8 cellular contexts compared by ENCODE assay signal in the genomic region with DNA sequence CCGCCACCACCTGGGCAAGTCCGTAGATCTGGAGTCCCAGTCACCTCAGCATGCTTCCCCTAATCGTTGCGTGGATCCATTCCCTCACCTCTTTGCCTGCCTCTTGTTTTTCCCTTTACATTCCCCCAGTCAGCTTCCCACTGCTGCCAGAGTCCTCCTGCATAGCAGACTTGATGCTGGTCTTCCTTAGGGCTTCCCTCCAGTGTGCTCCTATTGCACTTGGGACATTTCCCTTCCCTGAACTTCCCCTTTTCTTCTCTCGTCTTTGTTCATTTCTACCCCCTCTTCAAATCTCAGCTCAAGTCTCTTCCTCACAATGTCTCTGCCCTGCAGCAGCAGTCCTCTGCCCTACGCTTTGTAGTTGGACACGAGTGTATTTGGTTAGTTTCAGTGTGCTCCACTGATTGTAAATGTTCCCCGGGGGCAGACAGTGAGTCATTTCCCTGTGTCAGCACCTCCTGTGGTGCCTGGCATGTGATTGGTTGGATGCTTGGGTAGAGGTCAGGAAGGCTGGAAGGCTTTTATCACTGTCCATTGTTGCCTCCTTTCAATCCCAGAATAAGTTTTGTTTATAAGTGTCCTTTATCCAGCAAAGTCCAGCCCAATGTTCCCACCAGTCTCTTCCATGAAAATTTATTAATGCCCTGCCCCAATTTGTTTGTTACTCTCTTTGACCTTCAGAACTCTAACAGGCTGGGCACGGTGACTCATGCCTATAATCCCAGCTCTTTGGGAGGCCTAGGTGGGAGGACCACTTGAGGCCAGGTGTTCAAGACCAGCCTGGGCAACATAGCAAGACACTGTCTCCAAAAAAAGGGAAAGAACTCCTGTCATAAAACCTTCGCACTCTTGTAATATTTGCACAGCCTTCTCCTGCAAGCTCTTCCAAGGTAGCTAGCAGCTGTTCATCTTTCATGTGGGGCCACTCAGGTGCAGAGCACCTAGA.
DNase-seq lines count a peak whose midpoint lies in the region; ATAC-seq lines count a peak whose summit lies in the region.

No MANE protein-coding gene starts in this region.

- H3K4me3 Mint-ChIP-seq in activated naive CD8-positive, alpha-beta T cell treated with anti-CD3 and anti-CD28 coated beads, Interleukin-2, amount 50 U/mL, for 24 hours: no peak overlapping the region

- peaks cover 32% of the 10 kb centered on the region for H3K4me1 Mint-ChIP-seq in activated naive CD8-positive, alpha-beta T cell treated with anti-CD3 and anti-CD28 coated beads, Interleukin-2, amount 50 U/mL, for 24 hours

- peaks cover 3% of the 10 kb centered on the region for H3K9me3 Mint-ChIP-seq in activated naive CD8-positive, alpha-beta T cell treated with anti-CD3 and anti-CD28 coated beads, Interleukin-2, amount 50 U/mL, for 24 hours

- ATAC-seq in GM18858 (IDR thresholded peaks at IDR 0.05; ENCODE audit: unreplicated experiment) (peak; percentile 43), HG03565 (IDR thresholded peaks at IDR 0.05; ENCODE audit: unreplicated experiment) (peak; percentile 53), HG02852 (IDR thresholded peaks at IDR 0.05; ENCODE audit: unreplicated experiment) (no peak), GM21576 (IDR thresholded peaks at IDR 0.05; ENCODE audit: unreplicated experiment) (no peak)
- peak; percentile 74 for ATAC-seq in activated naive CD8-positive, alpha-beta T cell treated with anti-CD3 and anti-CD28 coated beads, Interleukin-2, amount 50 U/mL, for 24 hours

- no peaks in the 10 kb centered on the region for H3K27me3 Mint-ChIP-seq in activated naive CD8-positive, alpha-beta T cell treated with anti-CD3 and anti-CD28 coated beads, Interleukin-2, amount 50 U/mL, for 24 hours

- H3K27ac Mint-ChIP-seq in activated naive CD8-positive, alpha-beta T cell treated with anti-CD3 and anti-CD28 coated beads, Interleukin-2, amount 50 U/mL, for 24 hours: peak overlapping the region; percentile 64

- H3K36me3 Mint-ChIP-seq in activated naive CD8-positive, alpha-beta T cell treated with anti-CD3 and anti-CD28 coated beads, Interleukin-2, amount 50 U/mL, for 24 hours (ENCODE audit: low read depth): peaks cover 33% of the 10 kb centered on the region

- peak; percentile 14 for DNase-seq in activated naive CD8-positive, alpha-beta T cell treated with anti-CD3 and anti-CD28 coated beads, Interleukin-2, amount 50 U/mL, for 24 hours
- DNase-seq in kidney glomerular epithelial cell (lab: John Stamatoyannopoulos, UW): peak; percentile 22
- no peak for DNase-seq in GOT3 (lab: John Stamatoyannopoulos, UW)
- DNase-seq in NCI-H510A (lab: John Stamatoyannopoulos, UW): no peak

Comparison
In these comparisons a context has a peak if more than half of its experiments do, and no peak if none do; other contexts are left out.
1. ATAC-seq: peak in GM18858 (single experiment), HG03565 (single experiment) and activated naive CD8-positive, alpha-beta T cell treated with anti-CD3 and anti-CD28 coated beads, Interleukin-2, amount 50 U/mL, for 24 hours (single experiment); none in HG02852 (single experiment) and GM21576 (single experiment).
2. DNase-seq: peak in activated naive CD8-positive, alpha-beta T cell treated with anti-CD3 and anti-CD28 coated beads, Interleukin-2, amount 50 U/mL, for 24 hours (single experiment) and kidney glomerular epithelial cell (single experiment); none in GOT3 (single experiment) and NCI-H510A (single experiment).